Comparison of ENCODE assay signal across 23 cellular contexts in the genomic region with DNA sequence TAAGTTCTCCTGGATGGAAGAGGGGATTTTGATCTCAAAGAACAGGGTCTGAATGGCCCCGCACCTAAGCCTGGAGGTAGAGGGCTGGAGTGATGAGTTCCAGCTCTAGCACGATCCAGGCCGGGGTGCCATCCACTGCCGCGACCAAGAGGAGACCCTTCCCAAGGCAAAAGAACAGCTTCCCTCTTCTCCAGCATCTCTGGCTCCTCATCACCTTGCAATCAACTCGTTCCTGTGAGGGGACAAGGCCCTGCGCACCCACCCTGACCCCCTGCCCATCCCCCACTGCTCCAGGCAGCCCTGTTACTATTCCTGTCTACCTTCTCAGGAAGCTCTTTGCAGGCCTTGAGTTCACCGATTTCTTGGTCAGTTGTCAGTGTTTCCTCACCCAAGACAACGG. TPM values are rescaled to one million over a fixed set of nuclear protein-coding genes. Genes with fewer than 3 reads are reported as not detected.
"Had no signal": no experiment of that assay in that cellular context is flagged by ENCODE, and none has a peak within 500 bp of the region (broad histone marks: within the 10 kb centered on the region; RNA-seq: fewer than 3 reads in every experiment).

No MANE protein-coding gene starts in this region.

- H3K9me3 ChIP-seq: left ventricle myocardium inferior, neutrophil, thoracic aorta had no signal

- H3K36me3 ChIP-seq: neutrophil had no signal

- H3K4me1 Mint-ChIP-seq: stimulated activated effector memory CD8-positive, alpha-beta T cell treated with anti-CD3 and anti-CD28 coated beads, Interleukin-12 subunit alpha, Interleukin-12 subunit beta, amount 100 ng/mL, for 72 hours had no signal

- H3K4me3 ChIP-seq: dorsolateral prefrontal cortex, hepatocyte, left ventricle myocardium inferior, lung, smooth muscle cell, thoracic aorta had no signal

- H3K27me3 ChIP-seq: dorsolateral prefrontal cortex, foreskin keratinocyte, hepatocyte had no signal

- DNase-seq: caudate nucleus; cortex of kidney; dorsolateral prefrontal cortex; effector CD8-positive, alpha-beta T cell; foreskin keratinocyte; kidney; left cardiac atrium; left ventricle myocardium inferior; mesenchymal stem cell; naive thymus-derived CD4-positive, alpha-beta T cell; right cardiac atrium; stimulated activated CD4-positive, alpha-beta T cell treated with anti-CD3 and anti-CD28 coated beads, Interleukin-4, amount 100 ng/mL, for 1 hour; stimulated activated CD8-positive, alpha-beta memory T cell treated with anti-CD3 and anti-CD28 coated beads, Interleukin-4, amount 100 ng/mL, for 48 hours; substantia nigra; trophoblast cell had no signal

- H3K4me3 Mint-ChIP-seq: naive thymus-derived CD4-positive, alpha-beta T cell; stimulated activated effector memory CD8-positive, alpha-beta T cell treated with anti-CD3 and anti-CD28 coated beads, Interleukin-12 subunit alpha, Interleukin-12 subunit beta, amount 100 ng/mL, for 72 hours; stimulated activated naive CD8-positive, alpha-beta T cell treated with anti-CD3 and anti-CD28 coated beads, Interleukin-15, Interleukin-2, amounts not matched to agents 100 ng/mL and 50 ng/mL, for 24 hours had no signal

- H3K27ac ChIP-seq: dorsolateral prefrontal cortex, epithelial cell of prostate, foreskin keratinocyte, hepatocyte, left ventricle myocardium inferior, neutrophil, thoracic aorta had no signal

- H3K36me3 Mint-ChIP-seq: naive thymus-derived CD4-positive, alpha-beta T cell; stimulated activated effector memory CD8-positive, alpha-beta T cell treated with anti-CD3 and anti-CD28 coated beads, Interleukin-12 subunit alpha, Interleukin-12 subunit beta, amount 100 ng/mL, for 72 hours had no signal

- H3K27ac Mint-ChIP-seq: naive thymus-derived CD4-positive, alpha-beta T cell; stimulated activated effector memory CD8-positive, alpha-beta T cell treated with anti-CD3 and anti-CD28 coated beads, Interleukin-12 subunit alpha, Interleukin-12 subunit beta, amount 100 ng/mL, for 72 hours; stimulated activated naive CD8-positive, alpha-beta T cell treated with anti-CD3 and anti-CD28 coated beads, Interleukin-15, Interleukin-2, amounts not matched to agents 100 ng/mL and 50 ng/mL, for 24 hours had no signal

RNA-seq across cellular contexts. Expression of a gene that starts 17.8 kb away (rescaled TPM):
- polyA plus RNA-seq: naive thymus-derived CD4-positive, alpha-beta T cell had no signal

RNA-seq across cellular contexts. Expression of a gene that starts 17.9 kb away (rescaled TPM):
- polyA plus RNA-seq: naive thymus-derived CD4-positive, alpha-beta T cell had no signal
